Comparison of ENCODE assay signal across 1 cellular context in genomic region chr19:33778089-33778791, GRCh38.
TF ChIP-seq lines count a peak whose summit lies in the region.

No MANE protein-coding gene starts in this region.

TF ChIP-seq in HepG2, 621 proteins besides CTCF, POLR2A, EP300 and RAD21 (continued from another document and continues in another):
- TF ChIP-seq ZNF687 (CRISPR knock-in tag; IDR thresholded peaks at IDR 0.05) (peak; percentile 56), ZBTB10 (CRISPR knock-in tag; IDR thresholded peaks at IDR 0.05; ENCODE audit: borderline replicate concordance) (no peak), CBX5 (CRISPR knock-in tag; IDR thresholded peaks at IDR 0.05; ENCODE audit: borderline replicate concordance) (no peak), ATAD3A (CRISPR knock-in tag; IDR thresholded peaks at IDR 0.05) (no peak), TBP (CRISPR knock-in tag; IDR thresholded peaks at IDR 0.05) (no peak), HIVEP1 (CRISPR knock-in tag; IDR thresholded peaks at IDR 0.05) (no peak; the same call in 1 of the 2 replicates), MTF2 (CRISPR knock-in tag; IDR thresholded peaks at IDR 0.05; ENCODE audit: borderline replicate concordance) (peak; percentile 96), SYNCRIP (IDR thresholded peaks at IDR 0.05; ENCODE audit: insufficient read depth, low read depth, low read length) (no peak), PREB (CRISPR knock-in tag; IDR thresholded peaks at IDR 0.05) (no peak), BRF2 (CRISPR knock-in tag; IDR thresholded peaks at IDR 0.05) (no peak), SMAD9 (CRISPR knock-in tag; IDR thresholded peaks at IDR 0.05) (no peak), FOXP4 (CRISPR knock-in tag; IDR thresholded peaks at IDR 0.05) (no peak), ZNF234 (CRISPR knock-in tag; conservative IDR thresholded peaks at IDR 0.05) (no peak), AHDC1 (CRISPR knock-in tag; IDR thresholded peaks at IDR 0.05; ENCODE audit: borderline replicate concordance) (no peak), MZF1 (CRISPR knock-in tag; IDR thresholded peaks at IDR 0.05; ENCODE audit: borderline replicate concordance) (no peak), UBTF (CRISPR knock-in tag; IDR thresholded peaks at IDR 0.05) (peak; percentile 64; the same call in 1 of the 2 replicates), ZNF318 (CRISPR knock-in tag; IDR thresholded peaks at IDR 0.05) (no peak), NR1H2 (CRISPR knock-in tag; IDR thresholded peaks at IDR 0.05; ENCODE audit: borderline replicate concordance, low read depth) (no peak), FOXO1 (CRISPR knock-in tag; IDR thresholded peaks at IDR 0.05) (no peak), NCOA5 (CRISPR knock-in tag; IDR thresholded peaks at IDR 0.05) (no peak)
